In the genomic region with DNA sequence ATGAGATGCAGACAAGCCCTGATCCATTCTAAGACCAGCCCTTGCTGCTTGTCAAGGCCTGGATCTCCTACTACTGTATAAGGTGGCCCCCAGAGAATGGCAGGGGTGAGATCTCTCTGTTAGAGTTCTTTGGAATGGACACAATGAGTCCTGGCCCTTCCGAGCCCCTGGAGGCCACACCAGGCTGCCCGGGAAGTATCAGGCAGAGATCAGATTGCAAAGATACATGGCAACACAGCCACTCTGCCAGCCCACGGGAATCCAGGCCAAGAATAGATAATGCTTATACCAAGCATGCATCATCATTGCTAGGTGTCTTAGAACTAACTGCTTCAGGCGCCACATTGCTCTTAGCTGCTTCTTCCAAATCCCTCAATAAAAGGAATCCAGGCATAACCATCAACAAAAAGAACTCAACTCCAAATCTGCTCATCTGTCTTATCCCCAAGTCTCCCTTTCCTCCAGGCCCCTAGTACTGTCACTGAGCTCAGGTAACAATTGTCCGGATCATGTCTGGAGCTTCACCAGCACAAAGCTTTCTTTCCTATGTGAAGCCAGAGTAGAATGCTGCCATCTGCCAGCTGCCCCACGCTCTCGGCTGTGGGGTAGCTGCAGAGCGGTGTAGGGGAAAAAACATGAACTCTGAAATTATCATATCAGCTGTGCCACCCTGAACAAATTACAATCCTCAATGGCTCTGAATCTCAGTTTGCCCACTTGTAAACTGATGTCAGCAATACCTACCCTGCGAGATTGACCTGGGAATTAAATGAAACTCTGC, we compare ENCODE assay signal across 20 cellular contexts.
"Had no signal": no experiment of that assay in that cellular context is flagged by ENCODE, and none has a peak within 500 bp of the region (broad histone marks: within the 10 kb centered on the region; RNA-seq: fewer than 3 reads in every experiment).

No MANE protein-coding gene starts in this region.

- H3K27ac Mint-ChIP-seq: activated naive CD8-positive, alpha-beta T cell treated with anti-CD3 and anti-CD28 coated beads for 36 hours; endodermal cell; mesothelial cell of epicardium; progenitor cell of endocrine pancreas had no signal

- H3K9me3 Mint-ChIP-seq: activated naive CD8-positive, alpha-beta T cell treated with anti-CD3 and anti-CD28 coated beads for 36 hours; activated T-cell treated with anti-CD3 and anti-CD28 coated beads, Interleukin-2, amount 50 U/mL, for 4 hours; central memory CD8-positive, alpha-beta T cell; endodermal cell; mesothelial cell of epicardium; stimulated activated naive CD8-positive, alpha-beta T cell treated with anti-CD3 and anti-CD28 coated beads, Interleukin-15, amount 100 ng/mL, for 72 hours had no signal

- H3K4me3 ChIP-seq: breast epithelium, esophagus squamous epithelium, gastrocnemius medialis, suprapubic skin, tibial nerve had no signal

- H3K27ac ChIP-seq: breast epithelium, esophagus squamous epithelium, gastrocnemius medialis, suprapubic skin, tibial nerve had no signal

- H3K4me3 Mint-ChIP-seq: activated naive CD8-positive, alpha-beta T cell treated with anti-CD3 and anti-CD28 coated beads for 36 hours; activated T-cell treated with anti-CD3 and anti-CD28 coated beads, Interleukin-2, amount 50 U/mL, for 4 hours; central memory CD8-positive, alpha-beta T cell; endodermal cell; mesothelial cell of epicardium; stimulated activated naive CD8-positive, alpha-beta T cell treated with anti-CD3 and anti-CD28 coated beads, Interleukin-15, amount 100 ng/mL, for 72 hours had no signal

- H3K9me3 ChIP-seq: breast epithelium, esophagus squamous epithelium, gastrocnemius medialis, suprapubic skin, tibial nerve had no signal

- H3K27me3 ChIP-seq: breast epithelium, gastrocnemius medialis, tibial nerve had no signal

- H3K4me1 Mint-ChIP-seq: central memory CD8-positive, alpha-beta T cell had no signal

- H3K4me1 ChIP-seq: breast epithelium had no signal

- H3K36me3 ChIP-seq: breast epithelium, esophagus squamous epithelium, gastrocnemius medialis, suprapubic skin, tibial nerve had no signal

- DNase-seq: activated CD4-positive, alpha-beta T cell treated with anti-CD3 and anti-CD28 coated beads for 1 hour; activated CD4-positive, alpha-beta T cell treated with anti-CD3 and anti-CD28 coated beads, Interleukin-2, amount 50 U/mL, for 48 hours; activated CD8-positive, alpha-beta memory T cell treated with anti-CD3 and anti-CD28 coated beads, Interleukin-2, amount 50 U/mL, for 48 hours; activated naive CD4-positive, alpha-beta T cell treated with Interleukin-2 at 50 U/mL for 16 hours; activated naive CD8-positive, alpha-beta T cell treated with anti-CD3 and anti-CD28 coated beads for 36 hours; activated T-cell treated with anti-CD3 and anti-CD28 coated beads, Interleukin-2, amount 50 U/mL, for 4 hours; endodermal cell; esophagus squamous epithelium; gastrocnemius medialis; left ventricle myocardium superior; mammary epithelial cell; stimulated activated CD4-positive, alpha-beta T cell treated with anti-CD3 and anti-CD28 coated beads, Interleukin-12 subunit alpha, Interleukin-12 subunit beta, amount 100 ng/mL, for 4 hours; stimulated activated naive CD8-positive, alpha-beta T cell treated with anti-CD3 and anti-CD28 coated beads, Interleukin-15, amount 100 ng/mL, for 72 hours; T-helper 1 cell had no signal

- H3K36me3 Mint-ChIP-seq: activated naive CD8-positive, alpha-beta T cell treated with anti-CD3 and anti-CD28 coated beads for 36 hours; mesothelial cell of epicardium had no signal
